23 cellular contexts compared by ENCODE assay signal in genomic region chr4:52990706-52991105, GRCh38.
DNase-seq lines count a peak whose midpoint lies in the region; ATAC-seq and TF ChIP-seq lines count a peak whose summit lies in the region.
"Had no signal": no experiment of that assay in that cellular context is flagged by ENCODE, and none has a peak within 500 bp of the region (broad histone marks: within the 10 kb centered on the region; RNA-seq: fewer than 3 reads in every experiment).

No MANE protein-coding gene starts in this region.

- peaks cover 10% of the 10 kb centered on the region for H3K9me3 Mint-ChIP-seq in glutamatergic neuron (ENCODE audit: unreplicated experiment)
- peaks cover 5% of the 10 kb centered on the region for H3K9me3 Mint-ChIP-seq in nephron
- H3K9me3 Mint-ChIP-seq: CD4-positive, alpha-beta memory T cell; CD8-positive, alpha-beta memory T cell had no signal

- no peaks in the 10 kb centered on the region for H3K4me1 ChIP-seq in Karpas-422 (ENCODE audit: low read length)
- H3K4me1 ChIP-seq: A549 had no signal

- peak; percentile 17 for DNase-seq in Karpas-422
- no peak for DNase-seq in glutamatergic neuron
- no peak for DNase-seq in NCI-H774 (lab: John Stamatoyannopoulos, UW)
- no peak for DNase-seq in putamen (ENCODE audit: low spot score)
- DNase-seq: AML-193; CD4-positive, alpha-beta memory T cell; CD8-positive, alpha-beta memory T cell; COR-L47; DMS 273 treated with DMSO at 0.1 percent for 48 hours; DMS153; DMS53; DMS79; DND-41; EL; GDM1 had no signal

- TF ChIP-seq CTCF in glutamatergic neuron (IDR thresholded peaks at IDR 0.05; ENCODE audit: partially characterized antibody, unreplicated experiment) (no peak), nephron (IDR thresholded peaks at IDR 0.05; ENCODE audit: unreplicated experiment in 3 of 3) (no peak)

- H3K9ac ChIP-seq in Karpas-422 (ENCODE audit: low read length): no peak overlapping the region
- H3K9ac ChIP-seq: BLaER1 treated with 17β-estradiol and CSF1 and Interleukin-3, amounts not matched to agents 10 nM and 100 nM had no signal

- H3K4me3 Mint-ChIP-seq in glutamatergic neuron (ENCODE audit: unreplicated experiment): no peak overlapping the region
- H3K4me3 Mint-ChIP-seq in nephron: no peak overlapping the region
- H3K4me3 Mint-ChIP-seq: B cell; CD4-positive, alpha-beta memory T cell; CD8-positive, alpha-beta memory T cell had no signal

- H3K27ac ChIP-seq in Karpas-422 (ENCODE audit: low read length): no peak overlapping the region
- H3K27ac ChIP-seq: 22Rv1; A549; BLaER1 treated with 17β-estradiol and CSF1 and Interleukin-3, amounts not matched to agents 10 nM and 100 nM; C4-2B had no signal

- no peaks in the 10 kb centered on the region for H4K20me1 ChIP-seq in Karpas-422 (ENCODE audit: insufficient read depth, low read depth, low read length)
- H4K20me1 ChIP-seq: BLaER1 treated with 17β-estradiol and CSF1 and Interleukin-3, amounts not matched to agents 10 nM and 100 nM had no signal

- H3K27me3 Mint-ChIP-seq in glutamatergic neuron (ENCODE audit: unreplicated experiment) (peaks cover 3% of the 10 kb centered on the region), nephron (ENCODE audit: low read depth) (no peaks in the 10 kb centered on the region)
- H3K27me3 Mint-ChIP-seq: B cell; CD4-positive, alpha-beta memory T cell; CD8-positive, alpha-beta memory T cell had no signal

- no peaks in the 10 kb centered on the region for H3K36me3 ChIP-seq in Karpas-422 (ENCODE audit: insufficient read depth, low read length)

- no peaks in the 10 kb centered on the region for H3K4me1 Mint-ChIP-seq in glutamatergic neuron (ENCODE audit: low read depth, unreplicated experiment)
- H3K4me1 Mint-ChIP-seq in nephron: peaks cover 58% of the 10 kb centered on the region
- H3K4me1 Mint-ChIP-seq: B cell; CD8-positive, alpha-beta memory T cell had no signal

- ATAC-seq in GM21717 (IDR thresholded peaks at IDR 0.05; ENCODE audit: unreplicated experiment): no peak
- ATAC-seq: A549, GM12878 had no signal

- peak overlapping the region; percentile 3 for H3K27ac Mint-ChIP-seq in glutamatergic neuron (ENCODE audit: unreplicated experiment)
- peak overlapping the region in 2 of 3 experiments; percentile 74 to 91 for H3K27ac Mint-ChIP-seq in nephron
- H3K27ac Mint-ChIP-seq: B cell had no signal

- H3K27me3 ChIP-seq in Karpas-422 (ENCODE audit: low read length): no peaks in the 10 kb centered on the region
- H3K27me3 ChIP-seq: BLaER1 treated with 17β-estradiol and CSF1 and Interleukin-3, amounts not matched to agents 10 nM and 100 nM had no signal

- H3K9me2 ChIP-seq in Karpas-422 (replicated peaks; ENCODE audit: insufficient read depth, low read length): no peaks in the 10 kb centered on the region

- peaks cover 8% of the 10 kb centered on the region for H3K36me3 Mint-ChIP-seq in glutamatergic neuron (ENCODE audit: unreplicated experiment)
- H3K36me3 Mint-ChIP-seq in nephron (ENCODE audit: low read depth): peaks cover 4% of the 10 kb centered on the region

- no peak overlapping the region for H3K4me2 ChIP-seq in Karpas-422 (ENCODE audit: low read depth, low read length, poor library complexity, severe bottlenecking)
- H3K4me2 ChIP-seq: A549; BLaER1 treated with 17β-estradiol and CSF1 and Interleukin-3, amounts not matched to agents 10 nM and 100 nM had no signal

- H3K4me3 ChIP-seq in Karpas-422 (ENCODE audit: low read length): no peak overlapping the region
- H3K4me3 ChIP-seq: A549; BLaER1 treated with 17β-estradiol and CSF1 and Interleukin-3, amounts not matched to agents 10 nM and 100 nM; GM12878 had no signal

- no peaks in the 10 kb centered on the region for H3K9me3 ChIP-seq in Karpas-422 (ENCODE audit: low read length)
- H3K9me3 ChIP-seq: A549 had no signal

- no peak overlapping the region for H2AFZ ChIP-seq in Karpas-422 (ENCODE audit: low read length)

- H3K79me2 ChIP-seq in Karpas-422 (ENCODE audit: low read length): no peaks in the 10 kb centered on the region
